Comparison of ENCODE assay signal across 18 cellular contexts in genomic region chr12:93078577-93078976, GRCh38.
DNase-seq lines count a peak whose midpoint lies in the region; ATAC-seq, FAIRE-seq and TF ChIP-seq lines count a peak whose summit lies in the region.
"Had no signal": no experiment of that assay in that cellular context is flagged by ENCODE, and none has a peak within 500 bp of the region (broad histone marks: within the 10 kb centered on the region; RNA-seq: fewer than 3 reads in every experiment).

No MANE protein-coding gene starts in this region.

- H3K27ac Mint-ChIP-seq in neural crest cell (ENCODE audit: unreplicated experiment), result peak overlapping the region; percentile 43
- H3K27ac Mint-ChIP-seq: CD14-positive monocyte; CD4-positive, alpha-beta memory T cell; IgD-negative memory B cell had no signal

- TF ChIP-seq CTCF in HepG2 (CRISPR knock-in tag; IDR thresholded peaks at IDR 0.05) (no peak), right lobe of liver (IDR thresholded peaks at IDR 0.05) (no peak), H1 (IDR thresholded peaks at IDR 0.05; ENCODE audit: control extremely low read depth in 1 of 3, insufficient read depth in 1 of 3, low read depth in 1 of 3, low read length in 3 of 3) (no peak), neural crest cell (conservative IDR thresholded peaks at IDR 0.05) (no peak), thyroid gland (IDR thresholded peaks at IDR 0.05) (no peak)

- H2BK20ac ChIP-seq in H1 (ENCODE audit: low read length), result peak overlapping the region; percentile 74; the same call in 1 of the 2 replicates

- in situ Hi-C loops in HepG2 (cut with HindIII; ENCODE audit: extremely low pct_ligation_motif_present, low pct_unique_long_range_greater_than_20kb), result no loop called here

- peaks cover 45% of the 10 kb centered on the region for H3K4me1 Mint-ChIP-seq in neural crest cell
- H3K4me1 Mint-ChIP-seq: CD14-positive monocyte; CD4-positive, alpha-beta memory T cell; IgD-negative memory B cell had no signal

- no peaks in the 10 kb centered on the region for H3K79me1 ChIP-seq in H1 (ENCODE audit: low read depth, low read length)

- H3K36me3 ChIP-seq in HepG2 (replicated peaks in 1 of 2; ENCODE audit: control insufficient read depth in 1 of 2, insufficient read depth in 2 of 2, low read length in 2 of 2), result no peaks in the 10 kb centered on the region
- no peaks in the 10 kb centered on the region for H3K36me3 ChIP-seq in right lobe of liver
- no peaks in the 10 kb centered on the region for H3K36me3 ChIP-seq in H1 (ENCODE audit: control insufficient read depth in 2 of 4, insufficient read depth in 4 of 4, low read length in 3 of 4)
- no peaks in the 10 kb centered on the region for H3K36me3 ChIP-seq in thyroid gland
- H3K36me3 ChIP-seq: BLaER1 had no signal

- no peak overlapping the region for H4K5ac ChIP-seq in H1 (ENCODE audit: insufficient read length, low read depth, low read length)

- H3K9me3 Mint-ChIP-seq in neural crest cell, result peaks cover 15% of the 10 kb centered on the region

- no peaks in the 10 kb centered on the region for H3K79me2 ChIP-seq in HepG2 (ENCODE audit: insufficient read depth, low read length)
- H3K79me2 ChIP-seq in H1 (ENCODE audit: control insufficient read depth in 1 of 2, insufficient read depth in 2 of 2, low read length in 2 of 2), result no peaks in the 10 kb centered on the region

- CTCF ChIA-PET in HepG2 (lab: Yijun Ruan, JAX; ENCODE audit: low intra/inter-chr PET ratio, low total read pairs) (no interaction called here), H1 (lab: Charles Lee; ENCODE audit: partially characterized antibody) (interaction anchor here (0.7 to 1.0 kb wide), 2 partner anchors 20 to 91 kb away, joined by 3 read pairs; no protein-coding TSS in a partner anchor)

- ATAC-seq in HepG2 (no peak), right lobe of liver (no peak)
- ATAC-seq: GM12878 had no signal

- H3K23ac ChIP-seq in H1 (ENCODE audit: insufficient read length), result no peak overlapping the region

- intact Hi-C loops in HepG2 (cut with micrococcal nuclease; ENCODE audit: unreplicated experiment), result no loop called here
- intact Hi-C loops in right lobe of liver (cut with DNase I), result no loop called here
- intact Hi-C loops in thyroid gland (cut with DNase I), result no loop called here

- no peak for FAIRE-seq in HepG2 (lab: Jason Lieb, UNC)
- FAIRE-seq in H1 (lab: Jason Lieb, UNC), result no peak
- FAIRE-seq: GM12878 had no signal

- H3K23me2 ChIP-seq in H1 (ENCODE audit: low read depth, low read length), result no peaks in the 10 kb centered on the region; the same call in 1 of the 2 replicates

- H2BK12ac ChIP-seq in H1 (ENCODE audit: low read depth, low read length), result peak overlapping the region; percentile 91; the same call in 1 of the 2 replicates

- H3K18ac ChIP-seq in H1 (ENCODE audit: extremely low read depth, low read length), result no peak overlapping the region

- H3K14ac ChIP-seq in H1 (ENCODE audit: insufficient read length), result no peak overlapping the region

- H4K20me1 ChIP-seq in HepG2 (ENCODE audit: insufficient read depth, low read length) (no peaks in the 10 kb centered on the region), H1 (replicated peaks in 1 of 2; ENCODE audit: control insufficient read depth in 1 of 2, insufficient read depth in 2 of 2, low read length in 2 of 2) (no peaks in the 10 kb centered on the region)
- H4K20me1 ChIP-seq: BLaER1 had no signal

- H3K4me3 Mint-ChIP-seq in neural crest cell, result no peak overlapping the region
- H3K4me3 Mint-ChIP-seq: CD14-positive monocyte; CD4-positive, alpha-beta memory T cell; IgD-negative memory B cell had no signal

- no peak overlapping the region for H3K27ac ChIP-seq in HepG2 (ENCODE audit: extremely low read length, insufficient read depth, low read length)
- no peak overlapping the region for H3K27ac ChIP-seq in right lobe of liver
- H3K27ac ChIP-seq in H1 (ENCODE audit: low read depth, low read length), result no peak overlapping the region
- no peak overlapping the region for H3K27ac ChIP-seq in thyroid gland
- H3K27ac ChIP-seq: 22Rv1, BLaER1, HL-60 had no signal

- H3K27me3 Mint-ChIP-seq in neural crest cell (ENCODE audit: low read depth), result no peaks in the 10 kb centered on the region
- H3K27me3 Mint-ChIP-seq: IgD-negative memory B cell had no signal

- H4K8ac ChIP-seq in H1 (ENCODE audit: extremely low read depth, insufficient read depth, low read length), result no peak overlapping the region

- peaks cover 2% of the 10 kb centered on the region for H3K36me3 Mint-ChIP-seq in neural crest cell (ENCODE audit: low read depth)
- H3K36me3 Mint-ChIP-seq: CD14-positive monocyte; CD4-positive, alpha-beta memory T cell had no signal

- no peak for TF ChIP-seq POLR2A in HepG2 (IDR thresholded peaks at IDR 0.05; ENCODE audit: insufficient read depth in 1 of 2, low read depth in 2 of 2, low read length in 2 of 2)
- no peak for TF ChIP-seq POLR2A in right lobe of liver (IDR thresholded peaks at IDR 0.05)
- no peak for TF ChIP-seq POLR2A in H1 (IDR thresholded peaks at IDR 0.05; ENCODE audit: control extremely low read depth in 1 of 2, low read depth in 2 of 2, low read length in 2 of 2)
- no peak for TF ChIP-seq POLR2A in thyroid gland (IDR thresholded peaks at IDR 0.05)

- no peak overlapping the region for H2BK15ac ChIP-seq in H1 (ENCODE audit: low read length)

- no peaks in the 10 kb centered on the region for H3K9me3 ChIP-seq in HepG2 (ENCODE audit: low read length)
- H3K9me3 ChIP-seq in right lobe of liver, result no peaks in the 10 kb centered on the region
- H3K9me3 ChIP-seq in H1 (ENCODE audit: insufficient read depth in 2 of 2, low read depth in 1 of 2, low read length in 1 of 2), result 0 out of 4 replicates have a peak, but pooled peaks cover 0 to 4% of the 10 kb centered on the region in 2 experiments
- H3K9me3 ChIP-seq in thyroid gland, result no peaks in the 10 kb centered on the region

- no peak overlapping the region for H2BK120ac ChIP-seq in H1 (replicated peaks; ENCODE audit: low read depth, low read length)

- no peak overlapping the region; the same call in 1 of the 2 replicates for H2BK5ac ChIP-seq in H1 (ENCODE audit: low read depth, low read length)

- no peak overlapping the region for H3K4me2 ChIP-seq in HepG2 (ENCODE audit: low read depth, low read length)
- no peak overlapping the region for H3K4me2 ChIP-seq in H1 (ENCODE audit: insufficient read depth in 1 of 2, low read depth in 2 of 2, low read length in 2 of 2)
- H3K4me2 ChIP-seq: BLaER1 had no signal

- H3K4me3 ChIP-seq in HepG2 (replicated peaks in 1 of 3; ENCODE audit: insufficient read depth in 1 of 3, low read depth in 2 of 3, low read length in 3 of 3) (no peak overlapping the region), right lobe of liver (no peak overlapping the region), H1 (ENCODE audit: extremely low read depth in 1 of 4, insufficient read depth in 2 of 4, low read depth in 3 of 4, low read length in 4 of 4) (no peak overlapping the region), thyroid gland (replicated peaks in 1 of 3) (no peak overlapping the region)
- H3K4me3 ChIP-seq: BLaER1, GM12878 had no signal

- POLR2A ChIA-PET in HepG2 (lab: Yijun Ruan, JAX), result no interaction called here
- POLR2A ChIA-PET in H1 (lab: Charles Lee; ENCODE audit: partially characterized antibody), result no interaction called here

- TF ChIP-seq RAD21 in HepG2 (CRISPR knock-in tag; IDR thresholded peaks at IDR 0.05) (no peak), H1 (IDR thresholded peaks at IDR 0.05 in 1 of 2, conservative IDR thresholded peaks at IDR 0.05 in 1 of 2; ENCODE audit: low read depth in 2 of 2, low read length in 2 of 2) (no peak)

- H3K4me1 ChIP-seq in HepG2 (ENCODE audit: insufficient read depth, low read length) (peaks cover 32% of the 10 kb centered on the region), right lobe of liver (no peaks in the 10 kb centered on the region), H1 (replicated peaks in 1 of 4; ENCODE audit: control insufficient read depth in 3 of 4, insufficient read depth in 4 of 4, low read length in 3 of 4) (peaks cover 3 to 16% (median 12%) of the 10 kb centered on the region in 4 experiments; a peak in 6 of 7 replicates), thyroid gland (no peaks in the 10 kb centered on the region)
- H3K4me1 ChIP-seq: BLaER1 had no signal

- H2AFZ ChIP-seq in HepG2 (ENCODE audit: low read length), result no peak overlapping the region
- H2AFZ ChIP-seq in H1 (ENCODE audit: low read length), result no peak overlapping the region

- no peak for TF ChIP-seq EP300 in HepG2 (IDR thresholded peaks at IDR 0.05; ENCODE audit: low read depth in 2 of 2, low read length in 2 of 2)
- no peak for TF ChIP-seq EP300 in HepG2 (CRISPR knock-in tag; IDR thresholded peaks at IDR 0.05; ENCODE audit: borderline replicate concordance)
- no peak for TF ChIP-seq EP300 in H1 (IDR thresholded peaks at IDR 0.05; ENCODE audit: borderline replicate concordance in 1 of 2, low read depth in 2 of 2, low read length in 2 of 2)

- H3K56ac ChIP-seq in H1 (replicated peaks; ENCODE audit: insufficient read length, low read depth, low read length), result no peak overlapping the region

- H3K9ac ChIP-seq in HepG2 (ENCODE audit: insufficient read depth, low read depth, low read length), result no peak overlapping the region
- H3K9ac ChIP-seq in H1 (replicated peaks in 1 of 4; ENCODE audit: extremely low read depth in 1 of 4, low read depth in 3 of 4, low read length in 3 of 4), result no peak overlapping the region
- H3K9ac ChIP-seq: BLaER1 had no signal

- no peak overlapping the region for H3K4ac ChIP-seq in H1 (replicated peaks; ENCODE audit: insufficient read length, low read depth, low read length)

- peak overlapping the region; percentile 7 for H4K91ac ChIP-seq in H1 (replicated peaks; ENCODE audit: insufficient read length, low read length)

- no peak overlapping the region for H2AK5ac ChIP-seq in H1 (ENCODE audit: low read depth, low read length)

- no peak for DNase-seq in HepG2 (ENCODE audit: low spot score)
- no peak for DNase-seq in right lobe of liver
- DNase-seq in H1 (ENCODE audit: low read depth in 1 of 2, low spot score in 2 of 2), result no peak
- DNase-seq in neural crest cell (ENCODE audit: low read depth, low spot score), result no peak
- DNase-seq in thyroid gland, result no peak
- no peak for DNase-seq in activated gamma-delta T cell (lab: John Stamatoyannopoulos, UW)
- DNase-seq in NCI-H524 treated with DMSO at 0.1 percent for 48 hours (lab: John Stamatoyannopoulos, UW), result no peak
- DNase-seq: Calu3; CD4-positive, alpha-beta memory T cell; DMS79 treated with DMSO at 0.1 percent for 48 hours; HCEC 1CT; KG1 had no signal

- BruUV-seq in HepG2 (replicated peaks; lab: Mats Ljungman, UMichigan), result no TSS peak

- no peaks in the 10 kb centered on the region for H3K27me3 ChIP-seq in HepG2 (ENCODE audit: control insufficient read depth in 1 of 2, insufficient read depth in 2 of 2, low read length in 2 of 2)
- H3K27me3 ChIP-seq in right lobe of liver, result no peaks in the 10 kb centered on the region
- H3K27me3 ChIP-seq in H1 (replicated peaks in 1 of 4; ENCODE audit: control insufficient read depth in 3 of 4, extremely low read depth in 1 of 4, insufficient read depth in 3 of 4, low read length in 3 of 4), result no peaks in the 10 kb centered on the region; a peak in 2 of 7 replicates
- no peaks in the 10 kb centered on the region for H3K27me3 ChIP-seq in thyroid gland
- H3K27me3 ChIP-seq: BLaER1 had no signal

- WGBS in HepG2 (ENCODE audit: low lambda C conversion rate), result 98% methylated on average over 8 of the region's 8 CpGs
- WGBS in right lobe of liver (ENCODE audit: insufficient coverage, low coverage, low lambda C conversion rate, missing lambda C conversion rate), result 84% methylated on average over 7 of the region's 8 CpGs
- 91% methylated on average over 8 of the region's 8 CpGs; no CpG with 5 or more reads in 1 of the 2 experiments for WGBS in H1 (ENCODE audit: extremely low coverage in 1 of 2, insufficient coverage in 1 of 2, insufficient read length in 1 of 2, insufficient replicate concordance in 2 of 2, low coverage in 1 of 2, low lambda C conversion rate in 2 of 2, missing lambda C conversion rate in 1 of 2), 2 experiments
- WGBS in thyroid gland, 2 donors, result 94 to 98% methylated on average over 8 of the region's 8 CpGs
